Comparison of ENCODE assay signal across 17 cellular contexts in genomic region chr15:75682181-75683135, GRCh38. TPM values are rescaled to one million over a fixed set of nuclear protein-coding genes. Genes with fewer than 3 reads are reported as not detected.
DNase-seq lines count a peak whose midpoint lies in the region; ATAC-seq and TF ChIP-seq lines count a peak whose summit lies in the region.
"Had no signal": no experiment of that assay in that cellular context is flagged by ENCODE, and none has a peak within 500 bp of the region (broad histone marks: within the 10 kb centered on the region; RNA-seq: fewer than 3 reads in every experiment).

No MANE protein-coding gene starts in this region.

- H3K4me3 ChIP-seq in mesenchymal stem cell (ENCODE audit: insufficient read depth in 1 of 2, low read depth in 1 of 2, low read length in 2 of 2) (no peak overlapping the region), stomach smooth muscle (ENCODE audit: low read length in 2 of 2) (no peak overlapping the region)
- H3K4me3 ChIP-seq: A549 had no signal

- no peak overlapping the region for H3K18ac ChIP-seq in mesenchymal stem cell (ENCODE audit: low read depth in 1 of 2, low read length in 2 of 2)

- peak overlapping the region; percentile 4 for H4K8ac ChIP-seq in mesenchymal stem cell (ENCODE audit: low read length)

- peak overlapping the region; percentile 71 for H3K27ac Mint-ChIP-seq in chondrocyte (ENCODE audit: unreplicated experiment)

- H2BK15ac ChIP-seq in mesenchymal stem cell (ENCODE audit: low read depth, poor library complexity, severe bottlenecking): no peak overlapping the region

- no peak overlapping the region for H2BK5ac ChIP-seq in mesenchymal stem cell (ENCODE audit: low read depth, low read length, poor library complexity, severe bottlenecking)

- H3K9me3 Mint-ChIP-seq in chondrocyte (ENCODE audit: low read depth): no peaks in the 10 kb centered on the region

- no peaks in the 10 kb centered on the region for H3K9me3 ChIP-seq in mesenchymal stem cell (ENCODE audit: control insufficient read depth, low read length)
- H3K9me3 ChIP-seq in stomach smooth muscle (ENCODE audit: control insufficient read depth in 2 of 2, low read length in 2 of 2): no peaks in the 10 kb centered on the region
- H3K9me3 ChIP-seq: A549, BE2C had no signal

- H2AFZ ChIP-seq in mesenchymal stem cell (ENCODE audit: low read depth, low read length): no peak overlapping the region

- peak; percentile 51 for DNase-seq in HT-29 (ENCODE audit: low spot score)
- no peak for DNase-seq in chondrocyte (ENCODE audit: low spot score)
- DNase-seq in mesenchymal stem cell: no peak
- DNase-seq in occipital lobe (lab: John Stamatoyannopoulos, UW): no peak
- DNase-seq in NCI-H774 (lab: John Stamatoyannopoulos, UW): no peak
- DNase-seq: BE2C, DMS53, GDM1, NCI-H1092 treated with DMSO at 0.1 percent for 48 hours, NCI-H1436 treated with DMSO at 0.1 percent for 48 hours, NCI-H1930, NCI-H510A had no signal

- TF ChIP-seq CTCF in chondrocyte (IDR thresholded peaks at IDR 0.05): no peak

- H3K4me3 Mint-ChIP-seq in chondrocyte (ENCODE audit: unreplicated experiment): no peak overlapping the region

- H3K4me1 ChIP-seq in mesenchymal stem cell (ENCODE audit: control insufficient read depth, insufficient read depth, low read depth, low read length) (peaks cover 10% of the 10 kb centered on the region), stomach smooth muscle (ENCODE audit: control insufficient read depth, insufficient read depth, low read length) (peaks cover 23% of the 10 kb centered on the region)
- H3K4me1 ChIP-seq: A549, BE2C had no signal

- peaks cover 3% of the 10 kb centered on the region for H3K79me1 ChIP-seq in mesenchymal stem cell (replicated peaks; ENCODE audit: low read length, poor library complexity, severe bottlenecking)

- H3K14ac ChIP-seq in mesenchymal stem cell (ENCODE audit: low read length in 2 of 2): no peak overlapping the region

- WGBS in mesenchymal stem cell: 96% methylated on average over 40 of the region's 40 CpGs

- no peak for ATAC-seq in GM21360 (IDR thresholded peaks at IDR 0.05; ENCODE audit: unreplicated experiment)

- no peak overlapping the region for H3K23ac ChIP-seq in mesenchymal stem cell (ENCODE audit: low read length in 2 of 2)

- peak overlapping the region in 1 of 2 experiments; percentile 19 for H2BK12ac ChIP-seq in mesenchymal stem cell (ENCODE audit: low read length in 2 of 2)

- H3K9ac ChIP-seq in mesenchymal stem cell (ENCODE audit: low read length) (no peak overlapping the region), stomach smooth muscle (ENCODE audit: low read length in 2 of 2) (no peak overlapping the region)
- H3K9ac ChIP-seq: KMS-11 had no signal

- no peak overlapping the region for H3K4me2 ChIP-seq in mesenchymal stem cell (ENCODE audit: low read length, poor library complexity, severe bottlenecking)
- H3K4me2 ChIP-seq: A549, KMS-11 had no signal

- H3K27me3 ChIP-seq in mesenchymal stem cell (ENCODE audit: control insufficient read depth in 1 of 2, insufficient read depth in 1 of 2, low read length in 2 of 2) (no peaks in the 10 kb centered on the region), stomach smooth muscle (ENCODE audit: control insufficient read depth in 1 of 2, insufficient read depth in 2 of 2, low read length in 2 of 2) (no peaks in the 10 kb centered on the region)
- H3K27me3 ChIP-seq: BE2C had no signal

- H3K27me3 Mint-ChIP-seq in chondrocyte (ENCODE audit: low read depth): no peaks in the 10 kb centered on the region

- no peak overlapping the region for H3K4ac ChIP-seq in mesenchymal stem cell (ENCODE audit: low read depth in 1 of 2, low read length in 2 of 2)

- H4K91ac ChIP-seq in mesenchymal stem cell (ENCODE audit: low read length): peak overlapping the region; percentile 72

- H3K36me3 Mint-ChIP-seq in chondrocyte (ENCODE audit: low read depth): peaks cover 47% of the 10 kb centered on the region

- no peak overlapping the region for H2BK120ac ChIP-seq in mesenchymal stem cell (ENCODE audit: low read depth, low read length)

- no peak overlapping the region for H3K27ac ChIP-seq in mesenchymal stem cell (ENCODE audit: low read length, poor library complexity, severe bottlenecking)
- peak overlapping the region; percentile 37 for H3K27ac ChIP-seq in stomach smooth muscle (ENCODE audit: low read length)
- H3K27ac ChIP-seq: HL-60, KMS-11 had no signal

- H2AK5ac ChIP-seq in mesenchymal stem cell (ENCODE audit: low read length, severe bottlenecking): no peak overlapping the region

- H3K4me1 Mint-ChIP-seq in chondrocyte (ENCODE audit: low read depth): peaks cover 32% of the 10 kb centered on the region

- H3K36me3 ChIP-seq in mesenchymal stem cell (ENCODE audit: control insufficient read depth in 1 of 2, insufficient read depth in 2 of 2, low read depth in 1 of 2, low read length in 2 of 2) (peaks cover 28 to 44% of the 10 kb centered on the region in 2 experiments), stomach smooth muscle (ENCODE audit: control insufficient read depth in 2 of 2, insufficient read depth in 2 of 2, low read length in 2 of 2) (peaks cover 41 to 59% of the 10 kb centered on the region in 2 donors)
- H3K36me3 ChIP-seq: BE2C had no signal

RNA-seq across cellular contexts. Expression of gene CSPG4, which starts 30.2 kb away (rescaled TPM):
- 8.9 and 10.7 TPM in 2 replicates for total RNA-seq in HT-29 (2014; rRNA removed; shearing (Covaris generic))
- total RNA-seq in chondrocyte (302 to 607 TPM (median 595 TPM) in 3 replicates), occipital lobe (5.5 TPM)
- 12.4 TPM for polyA plus RNA-seq in mesenchymal stem cell (2013, experiment 1 of 2)
- polyA plus RNA-seq in mesenchymal stem cell (2013, experiment 2 of 2): 11.3 TPM

RNA-seq across cellular contexts. Expression of gene SNX33, which starts 34.7 kb away (rescaled TPM):
- 25.6 and 27.3 TPM in 2 replicates for total RNA-seq in HT-29 (2014; rRNA removed; shearing (Covaris generic))
- total RNA-seq in chondrocyte (21.6 to 31.2 TPM (median 30.2 TPM) in 3 replicates), occipital lobe (1.4 TPM)
- polyA plus RNA-seq in mesenchymal stem cell (2013, experiment 1 of 2): 23.0 TPM
- polyA plus RNA-seq in mesenchymal stem cell (2013, experiment 2 of 2): 22.6 TPM

RNA-seq across cellular contexts. Expression of gene IMP3, which starts 42.4 kb away (rescaled TPM):
- total RNA-seq in HT-29 (2014; rRNA removed; shearing (Covaris generic)): 186 and 250 TPM in 2 replicates
- total RNA-seq in chondrocyte (28.7 to 30.0 TPM (median 29.0 TPM) in 3 replicates), occipital lobe (35.9 TPM)
- 49.0 TPM for polyA plus RNA-seq in mesenchymal stem cell (2013, experiment 1 of 2)
- polyA plus RNA-seq in mesenchymal stem cell (2013, experiment 2 of 2): 48.8 TPM

RNA-seq across cellular contexts. Expression of gene SNUPN, which starts 56.9 kb away (rescaled TPM):
- total RNA-seq in HT-29 (2014; rRNA removed; shearing (Covaris generic)): 27.2 and 30.6 TPM in 2 replicates
- total RNA-seq in chondrocyte (18.6 to 22.7 TPM (median 21.7 TPM) in 3 replicates), occipital lobe (26.0 TPM)
- polyA plus RNA-seq in mesenchymal stem cell (2013, experiment 1 of 2): 21.7 TPM
- 20.5 TPM for polyA plus RNA-seq in mesenchymal stem cell (2013, experiment 2 of 2)

Comparison
In these comparisons a context has a peak if more than half of its experiments do, and no peak if none do; other contexts are left out.
1. RNA of gene CSPG4, which starts 30.2 kb away (total RNA-seq): 302 to 607 TPM in chondrocyte; 8.9 to 10.7 TPM in HT-29 and 5.5 TPM in occipital lobe (single experiment); every median in the first group is over 10 times any median in the second.